Comparison of ENCODE assay signal across 15 cellular contexts in genomic region chr10:125101581-125101980, GRCh38.
"Had no signal": no experiment of that assay in that cellular context is flagged by ENCODE, and none has a peak within 500 bp of the region (broad histone marks: within the 10 kb centered on the region; RNA-seq: fewer than 3 reads in every experiment).

No MANE protein-coding gene starts in this region.

- H3K9me3 Mint-ChIP-seq: activated CD4-positive, alpha-beta memory T cell treated with anti-CD3 and anti-CD28 coated beads for 36 hours; activated naive CD4-positive, alpha-beta T cell treated with anti-CD3 and anti-CD28 coated beads, Interleukin-2, amount 50 U/mL, for 72 hours; activated T-cell treated with anti-CD3 and anti-CD28 coated beads, Interleukin-2, amount 50 U/mL, for 4 hours; stimulated activated effector memory CD8-positive, alpha-beta T cell treated with anti-CD3 and anti-CD28 coated beads, Interleukin-12 subunit alpha, Interleukin-12 subunit beta, amount 100 ng/mL, for 72 hours; T-cell had no signal

- H3K27me3 Mint-ChIP-seq: T-cell had no signal

- H3K4me3 ChIP-seq: body of pancreas, pancreas, transverse colon had no signal

- H3K9me3 ChIP-seq: body of pancreas, pancreas, transverse colon had no signal

- H3K27me3 ChIP-seq: body of pancreas, foreskin keratinocyte, pancreas, transverse colon had no signal

- DNase-seq: activated CD4-positive, alpha-beta memory T cell treated with anti-CD3 and anti-CD28 coated beads for 36 hours; activated CD4-positive, CD25-positive, alpha-beta regulatory T cell treated with anti-CD3 and anti-CD28 coated beads, Interleukin-2, amount 50 U/mL, for 72 hours; activated gamma-delta T cell; activated T-cell treated with anti-CD3 and anti-CD28 coated beads, Interleukin-2, amount 50 U/mL, for 4 hours; amniotic stem cell; effector CD8-positive, alpha-beta T cell; kidney glomerular epithelial cell; T-cell; T-helper 9 cell had no signal

- H3K27ac Mint-ChIP-seq: activated CD4-positive, alpha-beta memory T cell treated with anti-CD3 and anti-CD28 coated beads for 36 hours; activated naive CD4-positive, alpha-beta T cell treated with anti-CD3 and anti-CD28 coated beads, Interleukin-2, amount 50 U/mL, for 72 hours; stimulated activated effector memory CD8-positive, alpha-beta T cell treated with anti-CD3 and anti-CD28 coated beads, Interleukin-12 subunit alpha, Interleukin-12 subunit beta, amount 100 ng/mL, for 72 hours; T-cell had no signal

- H3K27ac ChIP-seq: foreskin keratinocyte, pancreas had no signal

- H3K4me3 Mint-ChIP-seq: activated CD4-positive, alpha-beta memory T cell treated with anti-CD3 and anti-CD28 coated beads for 36 hours; activated T-cell treated with anti-CD3 and anti-CD28 coated beads, Interleukin-2, amount 50 U/mL, for 4 hours; stimulated activated effector memory CD8-positive, alpha-beta T cell treated with anti-CD3 and anti-CD28 coated beads, Interleukin-12 subunit alpha, Interleukin-12 subunit beta, amount 100 ng/mL, for 72 hours; T-cell had no signal

- H3K36me3 Mint-ChIP-seq: activated CD4-positive, alpha-beta memory T cell treated with anti-CD3 and anti-CD28 coated beads for 36 hours; activated naive CD4-positive, alpha-beta T cell treated with anti-CD3 and anti-CD28 coated beads, Interleukin-2, amount 50 U/mL, for 72 hours; stimulated activated effector memory CD8-positive, alpha-beta T cell treated with anti-CD3 and anti-CD28 coated beads, Interleukin-12 subunit alpha, Interleukin-12 subunit beta, amount 100 ng/mL, for 72 hours; T-cell had no signal

- ATAC-seq: activated naive CD4-positive, alpha-beta T cell treated with anti-CD3 and anti-CD28 coated beads, Interleukin-2, amount 50 U/mL, for 72 hours; activated T-cell treated with anti-CD3 and anti-CD28 coated beads, Interleukin-2, amount 50 U/mL, for 4 hours; stimulated activated effector memory CD8-positive, alpha-beta T cell treated with anti-CD3 and anti-CD28 coated beads, Interleukin-12 subunit alpha, Interleukin-12 subunit beta, amount 100 ng/mL, for 72 hours; T-cell had no signal

- H3K36me3 ChIP-seq: pancreas, transverse colon had no signal

- H3K4me1 Mint-ChIP-seq: stimulated activated effector memory CD8-positive, alpha-beta T cell treated with anti-CD3 and anti-CD28 coated beads, Interleukin-12 subunit alpha, Interleukin-12 subunit beta, amount 100 ng/mL, for 72 hours; T-cell had no signal
